In the genomic region with DNA sequence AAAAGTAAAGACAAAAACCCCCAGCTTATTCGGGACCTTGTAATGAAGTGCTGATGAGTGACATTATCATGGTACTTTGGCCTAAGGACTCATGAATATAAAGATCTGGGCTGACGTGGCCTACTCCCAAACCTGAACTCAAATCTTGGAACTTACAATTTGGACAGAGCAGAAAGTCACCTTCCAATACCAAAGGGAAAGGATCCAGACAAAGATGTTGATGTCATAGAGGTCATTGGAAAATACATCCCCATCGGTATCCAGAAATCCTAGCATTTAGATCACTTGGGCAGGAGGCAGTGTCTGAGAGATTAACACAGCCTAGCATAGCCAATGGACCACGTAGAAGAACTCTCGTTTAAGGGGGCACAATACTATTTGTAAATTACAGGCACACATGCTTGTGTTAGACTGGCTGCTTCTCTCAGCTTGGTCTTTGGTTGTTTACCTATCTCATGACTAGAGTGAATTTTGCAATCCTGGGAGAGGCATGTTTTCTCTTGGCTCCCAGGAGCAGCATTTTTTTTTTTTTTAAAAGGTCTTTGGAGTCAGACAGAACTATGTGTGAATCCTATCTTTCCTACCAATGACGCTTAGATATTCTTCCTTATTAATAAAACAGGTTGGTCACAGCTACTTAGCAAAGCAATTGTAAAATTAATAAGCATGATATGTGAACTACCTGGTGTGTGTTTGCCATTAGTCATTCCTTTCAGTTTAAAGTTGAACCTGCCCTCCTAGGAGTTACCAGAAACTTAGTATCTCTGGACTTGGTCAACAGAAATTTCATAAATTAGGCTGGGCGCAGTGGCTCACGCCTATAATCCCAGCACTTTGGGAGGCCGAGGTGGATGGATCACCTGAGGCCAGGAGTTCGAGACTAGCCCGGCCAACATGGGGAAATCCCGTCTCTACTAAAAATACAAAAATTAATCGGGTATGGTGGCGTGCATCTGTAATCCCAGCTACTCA, we compare ENCODE assay signal across 1 cellular context.
TF ChIP-seq lines count a peak whose summit lies in the region.

No MANE protein-coding gene starts in this region.

TF ChIP-seq in HepG2, 621 proteins besides CTCF, POLR2A, EP300 and RAD21 (continued from another document and continues in another):
- TF ChIP-seq HIC2 (CRISPR knock-in tag; IDR thresholded peaks at IDR 0.05; ENCODE audit: low read depth) (no peak), IKZF1 (IDR thresholded peaks at IDR 0.05) (no peak), NFRKB (IDR thresholded peaks at IDR 0.05) (no peak), ZBTB2 (CRISPR knock-in tag; IDR thresholded peaks at IDR 0.05; ENCODE audit: low read depth) (no peak), ZNF180 (CRISPR knock-in tag; IDR thresholded peaks at IDR 0.05; ENCODE audit: borderline replicate concordance, low read depth) (no peak), SOX13 (IDR thresholded peaks at IDR 0.05) (no peak), SOX13 (CRISPR knock-in tag; conservative IDR thresholded peaks at IDR 0.05 in 1 of 2, IDR thresholded peaks at IDR 0.05 in 1 of 2) (0 out of 4 replicates have a peak, but pooled peaks of 1 of the 2 experiments have one; percentile 53), NBN (conservative IDR thresholded peaks at IDR 0.05) (no peak), ARID2 (CRISPR knock-in tag; IDR thresholded peaks at IDR 0.05; ENCODE audit: borderline replicate concordance) (no peak), SRSF4 (IDR thresholded peaks at IDR 0.05; ENCODE audit: low read depth, low read length, poor library complexity, severe bottlenecking) (no peak), KDM1A (CRISPR knock-in tag; IDR thresholded peaks at IDR 0.05) (no peak), KDM3A (CRISPR knock-in tag; IDR thresholded peaks at IDR 0.05; ENCODE audit: low read depth) (no peak), ZMYM4 (CRISPR knock-in tag; IDR thresholded peaks at IDR 0.05) (no peak), JARID2 (CRISPR knock-in tag; IDR thresholded peaks at IDR 0.05; ENCODE audit: insufficient replicate concordance) (no peak), RBAK (CRISPR knock-in tag; IDR thresholded peaks at IDR 0.05) (no peak), ZNF770 (CRISPR knock-in tag; IDR thresholded peaks at IDR 0.05) (no peak; the same call in 1 of the 2 replicates), MAZ (IDR thresholded peaks at IDR 0.05; ENCODE audit: borderline replicate concordance, low read depth, low read length) (no peak), MAZ (CRISPR knock-in tag; IDR thresholded peaks at IDR 0.05; ENCODE audit: low read depth) (no peak), ZNF713 (CRISPR knock-in tag; IDR thresholded peaks at IDR 0.05) (no peak), HNF4G (IDR thresholded peaks at IDR 0.05; ENCODE audit: borderline replicate concordance, low read depth, low read length) (no peak), HNF4G (CRISPR knock-in tag; IDR thresholded peaks at IDR 0.05; ENCODE audit: borderline replicate concordance, low read depth) (no peak), ZNF432 (CRISPR knock-in tag; IDR thresholded peaks at IDR 0.05; ENCODE audit: borderline replicate concordance) (no peak), ZNF224 (CRISPR knock-in tag; IDR thresholded peaks at IDR 0.05) (no peak), PBX2 (CRISPR knock-in tag; IDR thresholded peaks at IDR 0.05) (no peak), FOXO4 (CRISPR knock-in tag; conservative IDR thresholded peaks at IDR 0.05) (no peak)
- TF ChIP-seq, protein P1, sequence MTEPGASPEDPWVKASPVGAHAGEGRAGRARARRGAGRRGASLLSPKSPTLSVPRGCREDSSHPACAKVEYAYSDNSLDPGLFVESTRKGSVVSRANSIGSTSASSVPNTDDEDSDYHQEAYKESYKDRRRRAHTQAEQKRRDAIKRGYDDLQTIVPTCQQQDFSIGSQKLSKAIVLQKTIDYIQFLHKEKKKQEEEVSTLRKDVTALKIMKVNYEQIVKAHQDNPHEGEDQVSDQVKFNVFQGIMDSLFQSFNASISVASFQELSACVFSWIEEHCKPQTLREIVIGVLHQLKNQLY (CRISPR knock-in tag; IDR thresholded peaks at IDR 0.05) = no peak
- TF ChIP-seq, protein P2, sequence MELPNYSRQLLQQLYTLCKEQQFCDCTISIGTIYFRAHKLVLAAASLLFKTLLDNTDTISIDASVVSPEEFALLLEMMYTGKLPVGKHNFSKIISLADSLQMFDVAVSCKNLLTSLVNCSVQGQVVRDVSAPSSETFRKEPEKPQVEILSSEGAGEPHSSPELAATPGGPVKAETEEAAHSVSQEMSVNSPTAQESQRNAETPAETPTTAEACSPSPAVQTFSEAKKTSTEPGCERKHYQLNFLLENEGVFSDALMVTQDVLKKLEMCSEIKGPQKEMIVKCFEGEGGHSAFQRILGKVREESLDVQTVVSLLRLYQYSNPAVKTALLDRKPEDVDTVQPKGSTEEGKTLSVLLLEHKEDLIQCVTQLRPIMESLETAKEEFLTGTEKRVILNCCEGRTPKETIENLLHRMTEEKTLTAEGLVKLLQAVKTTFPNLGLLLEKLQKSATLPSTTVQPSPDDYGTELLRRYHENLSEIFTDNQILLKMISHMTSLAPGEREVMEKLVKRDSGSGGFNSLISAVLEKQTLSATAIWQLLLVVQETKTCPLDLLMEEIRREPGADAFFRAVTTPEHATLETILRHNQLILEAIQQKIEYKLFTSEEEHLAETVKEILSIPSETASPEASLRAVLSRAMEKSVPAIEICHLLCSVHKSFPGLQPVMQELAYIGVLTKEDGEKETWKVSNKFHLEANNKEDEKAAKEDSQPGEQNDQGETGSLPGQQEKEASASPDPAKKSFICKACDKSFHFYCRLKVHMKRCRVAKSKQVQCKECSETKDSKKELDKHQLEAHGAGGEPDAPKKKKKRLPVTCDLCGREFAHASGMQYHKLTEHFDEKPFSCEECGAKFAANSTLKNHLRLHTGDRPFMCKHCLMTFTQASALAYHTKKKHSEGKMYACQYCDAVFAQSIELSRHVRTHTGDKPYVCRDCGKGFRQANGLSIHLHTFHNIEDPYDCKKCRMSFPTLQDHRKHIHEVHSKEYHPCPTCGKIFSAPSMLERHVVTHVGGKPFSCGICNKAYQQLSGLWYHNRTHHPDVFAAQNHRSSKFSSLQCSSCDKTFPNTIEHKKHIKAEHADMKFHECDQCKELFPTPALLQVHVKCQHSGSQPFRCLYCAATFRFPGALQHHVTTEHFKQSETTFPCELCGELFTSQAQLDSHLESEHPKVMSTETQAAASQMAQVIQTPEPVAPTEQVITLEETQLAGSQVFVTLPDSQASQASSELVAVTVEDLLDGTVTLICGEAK (IDR thresholded peaks at IDR 0.05) = no peak
- TF ChIP-seq, protein P2 (CRISPR knock-in tag; IDR thresholded peaks at IDR 0.05) = no peak
- TF ChIP-seq, protein P3, sequence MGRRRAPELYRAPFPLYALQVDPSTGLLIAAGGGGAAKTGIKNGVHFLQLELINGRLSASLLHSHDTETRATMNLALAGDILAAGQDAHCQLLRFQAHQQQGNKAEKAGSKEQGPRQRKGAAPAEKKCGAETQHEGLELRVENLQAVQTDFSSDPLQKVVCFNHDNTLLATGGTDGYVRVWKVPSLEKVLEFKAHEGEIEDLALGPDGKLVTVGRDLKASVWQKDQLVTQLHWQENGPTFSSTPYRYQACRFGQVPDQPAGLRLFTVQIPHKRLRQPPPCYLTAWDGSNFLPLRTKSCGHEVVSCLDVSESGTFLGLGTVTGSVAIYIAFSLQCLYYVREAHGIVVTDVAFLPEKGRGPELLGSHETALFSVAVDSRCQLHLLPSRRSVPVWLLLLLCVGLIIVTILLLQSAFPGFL (CRISPR knock-in tag; IDR thresholded peaks at IDR 0.05) = no peak
- TF ChIP-seq, protein P4, sequence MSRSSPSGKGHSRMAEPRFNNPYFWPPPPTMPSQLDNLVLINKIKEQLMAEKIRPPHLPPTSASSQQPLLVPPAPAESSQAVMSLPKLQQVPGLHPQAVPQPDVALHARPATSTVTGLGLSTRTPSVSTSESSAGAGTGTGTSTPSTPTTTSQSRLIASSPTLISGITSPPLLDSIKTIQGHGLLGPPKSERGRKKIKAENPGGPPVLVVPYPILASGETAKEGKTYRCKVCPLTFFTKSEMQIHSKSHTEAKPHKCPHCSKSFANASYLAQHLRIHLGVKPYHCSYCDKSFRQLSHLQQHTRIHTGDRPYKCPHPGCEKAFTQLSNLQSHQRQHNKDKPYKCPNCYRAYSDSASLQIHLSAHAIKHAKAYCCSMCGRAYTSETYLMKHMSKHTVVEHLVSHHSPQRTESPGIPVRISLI (CRISPR knock-in tag; IDR thresholded peaks at IDR 0.05; ENCODE audit: borderline replicate concordance) = peak; percentile 91
